In genomic region chr21:18954415-18954972, GRCh38 we compare ENCODE assay signal across 34 cellular contexts.
DNase-seq lines count a peak whose midpoint lies in the region; ATAC-seq, FAIRE-seq and TF ChIP-seq lines count a peak whose summit lies in the region.
"Had no signal": no experiment of that assay in that cellular context is flagged by ENCODE, and none has a peak within 500 bp of the region (broad histone marks: within the 10 kb centered on the region; RNA-seq: fewer than 3 reads in every experiment).

No MANE protein-coding gene starts in this region.

- H3K27ac ChIP-seq in body of pancreas (peak overlapping the region in 1 of 4 donors; percentile 8), neural cell (ENCODE audit: low read length) (peak overlapping the region; percentile 80)
- H3K27ac ChIP-seq: parathyroid adenoma, sigmoid colon had no signal

- no peak overlapping the region for H3K4me3 ChIP-seq in body of pancreas
- H3K4me3 ChIP-seq in neural cell (ENCODE audit: low read length) = peak overlapping the region; percentile 1
- H3K4me3 ChIP-seq: HAP-1, sigmoid colon had no signal

- no peaks in the 10 kb centered on the region for H3K27me3 ChIP-seq in body of pancreas
- H3K27me3 ChIP-seq in neural cell (ENCODE audit: insufficient read depth, low read depth, low read length) = no peaks in the 10 kb centered on the region
- H3K27me3 ChIP-seq: sigmoid colon had no signal

- H3K36me3 ChIP-seq in body of pancreas (replicated peaks in 1 of 2; ENCODE audit: insufficient read depth in 1 of 2, low read depth in 2 of 2) (no peaks in the 10 kb centered on the region), neural cell (ENCODE audit: insufficient read depth, low read length) (no peaks in the 10 kb centered on the region)
- H3K36me3 ChIP-seq: HAP-1, sigmoid colon had no signal

- no peak for TF ChIP-seq CTCF in body of pancreas (IDR thresholded peaks at IDR 0.05)
- peak; percentile 44 for TF ChIP-seq CTCF in neural cell (IDR thresholded peaks at IDR 0.05; ENCODE audit: poor library complexity, severe bottlenecking)
- TF ChIP-seq CTCF in WTC11 (IDR thresholded peaks at IDR 0.05) = no peak

- peaks cover 7% of the 10 kb centered on the region for H3K4me1 ChIP-seq in body of pancreas
- H3K4me1 ChIP-seq: HAP-1, parathyroid adenoma, sigmoid colon had no signal

- H2AFZ ChIP-seq in neural cell (ENCODE audit: low read depth, low read length) = no peak overlapping the region
- H2AFZ ChIP-seq: parathyroid adenoma had no signal

- intact Hi-C loops in body of pancreas (cut with DNase I) (no loop called here), sciatic nerve (cut with DNase I) (no loop called here)

- H3K9me3 Mint-ChIP-seq in WTC11 = no peaks in the 10 kb centered on the region
- H3K9me3 Mint-ChIP-seq: stimulated activated naive B cell treated with anti-CD40 and anti-IgM and Interleukin-4, amounts not matched to agents 10 μg/mL and 1 μg/mL and 100 μg/mL, for 72 hours had no signal

- peaks cover 3% of the 10 kb centered on the region; the same call in 1 of the 2 replicates for H3K4me1 Mint-ChIP-seq in WTC11
- H3K4me1 Mint-ChIP-seq: activated B cell treated with CpG ODN at 0.5 μM for 24 hours, natural killer cell had no signal

- peaks cover 10% of the 10 kb centered on the region for H3F3A ChIP-seq in neural cell (ENCODE audit: insufficient read depth, low read length, poor library complexity, severe bottlenecking)

- CTCF ChIA-PET in WTC11 (lab: Charles Lee) = interaction anchor here (0.6 kb wide), 1 partner anchor 153 kb away, joined by 3 read pairs; no protein-coding TSS in a partner anchor

- peak; percentile 58 for TF ChIP-seq RAD21 in neural cell (conservative IDR thresholded peaks at IDR 0.05)

- no peaks in the 10 kb centered on the region for H4K20me1 ChIP-seq in neural cell (ENCODE audit: insufficient read depth)

- TF ChIP-seq EP300 in neural cell (conservative IDR thresholded peaks at IDR 0.05; ENCODE audit: poor library complexity, severe bottlenecking) = peak; percentile 94

- H3K9me2 ChIP-seq in neural cell (ENCODE audit: insufficient read depth, low read length) = no peaks in the 10 kb centered on the region

- H3K79me2 ChIP-seq in neural cell (replicated peaks; ENCODE audit: insufficient read depth, low read length) = no peaks in the 10 kb centered on the region
- H3K79me2 ChIP-seq: parathyroid adenoma had no signal

- ATAC-seq in body of pancreas (peak; percentile 21), HG03460 (IDR thresholded peaks at IDR 0.05; ENCODE audit: unreplicated experiment) (no peak), sciatic nerve (no peak), WTC11 (no peak)
- ATAC-seq: activated T-cell treated with anti-CD3 and anti-CD28 coated beads, Interleukin-2, amount 50 U/mL, for 72 hours; left ventricle myocardium superior; natural killer cell; PC-3; Right ventricle myocardium inferior; stimulated activated naive B cell treated with anti-CD40 and anti-IgM and Interleukin-4, amounts not matched to agents 10 μg/mL and 1 μg/mL and 100 μg/mL, for 72 hours had no signal

- no peak overlapping the region for H3K4me2 ChIP-seq in neural cell (ENCODE audit: low read length)

- FAIRE-seq in G401.6 (lab: Jason Lieb, UNC) = peak; percentile 99
- FAIRE-seq: GM18507, HTR-8/SVneo had no signal

- 40 to 46% methylated on average over 3 of the region's 3 CpGs for WGBS in body of pancreas, 2 donors

- no peaks in the 10 kb centered on the region for H3K9me3 ChIP-seq in body of pancreas
- H3K9me3 ChIP-seq in neural cell (ENCODE audit: low read length) = no peaks in the 10 kb centered on the region
- H3K9me3 ChIP-seq: HAP-1, sigmoid colon had no signal

- H3K27ac Mint-ChIP-seq in WTC11 = no peak overlapping the region
- H3K27ac Mint-ChIP-seq: activated B cell treated with CpG ODN at 0.5 μM for 24 hours; activated T-cell treated with anti-CD3 and anti-CD28 coated beads, Interleukin-2, amount 50 U/mL, for 72 hours; natural killer cell; stimulated activated naive B cell treated with anti-CD40 and anti-IgM and Interleukin-4, amounts not matched to agents 10 μg/mL and 1 μg/mL and 100 μg/mL, for 72 hours had no signal

- peak overlapping the region; percentile 22 for H3K9ac ChIP-seq in neural cell (ENCODE audit: low read length)
- H3K9ac ChIP-seq: parathyroid adenoma had no signal

- no peak overlapping the region for H3K4me3 Mint-ChIP-seq in WTC11
- H3K4me3 Mint-ChIP-seq: activated B cell treated with CpG ODN at 0.5 μM for 24 hours; activated T-cell treated with anti-CD3 and anti-CD28 coated beads, Interleukin-2, amount 50 U/mL, for 72 hours; natural killer cell; stimulated activated naive B cell treated with anti-CD40 and anti-IgM and Interleukin-4, amounts not matched to agents 10 μg/mL and 1 μg/mL and 100 μg/mL, for 72 hours had no signal

- no peaks in the 10 kb centered on the region; the same call in 1 of the 2 replicates for H3K27me3 Mint-ChIP-seq in WTC11 (ENCODE audit: low read depth)
- H3K27me3 Mint-ChIP-seq: activated B cell treated with CpG ODN at 0.5 μM for 24 hours had no signal

- no peak for TF ChIP-seq POLR2A in body of pancreas (IDR thresholded peaks at IDR 0.05)

- peak; percentile 47 for DNase-seq in NCI-H1436 (lab: John Stamatoyannopoulos, UW)
- no peak for DNase-seq in body of pancreas
- DNase-seq in sciatic nerve (ENCODE audit: low spot score) = no peak
- no peak for DNase-seq in COLO668 (lab: John Stamatoyannopoulos, UW; ENCODE audit: unreplicated experiment)
- no peak for DNase-seq in WTC11 (ENCODE audit: low spot score)
- DNase-seq: activated B cell treated with CpG ODN at 0.5 μM for 24 hours; activated CD4-positive, alpha-beta T cell treated with anti-CD3 and anti-CD28 coated beads, Interleukin-2, amount 50 U/mL, for 1 hour; activated naive CD4-positive, alpha-beta T cell; activated T-cell treated with anti-CD3 and anti-CD28 coated beads, Interleukin-2, amount 50 U/mL, for 72 hours; C1 segment of cervical spinal cord; Calu3; cerebellar nuclear complex; DMS79 treated with DMSO at 0.1 percent for 48 hours; KG1; left ventricle myocardium superior; midbrain; MM.1S; natural killer cell; NCI-H146; NCI-H2171 treated with DMSO at 0.1 percent for 48 hours; NCI-H526; PC-3; sigmoid colon; stimulated activated CD4-positive, alpha-beta T cell treated with anti-CD3 and anti-CD28 coated beads, Interleukin-4, amount 100 ng/mL, for 4 hours; stimulated activated naive B cell treated with anti-CD40 and anti-IgM and Interleukin-4, amounts not matched to agents 10 μg/mL and 1 μg/mL and 100 μg/mL, for 72 hours; T1000 had no signal

- POLR2A ChIA-PET in WTC11 (lab: Charles Lee) = no interaction called here

- no peaks in the 10 kb centered on the region for H3K36me3 Mint-ChIP-seq in WTC11
- H3K36me3 Mint-ChIP-seq: natural killer cell; stimulated activated naive B cell treated with anti-CD40 and anti-IgM and Interleukin-4, amounts not matched to agents 10 μg/mL and 1 μg/mL and 100 μg/mL, for 72 hours had no signal

TF ChIP-seq in neural cell, 6 proteins besides CTCF, POLR2A, EP300 and RAD21 (continues in another document):
- TF ChIP-seq TAF1 (IDR thresholded peaks at IDR 0.05; ENCODE audit: low read depth) (no peak), REST (IDR thresholded peaks at IDR 0.05; ENCODE audit: borderline replicate concordance) (peak; percentile 88)

TF ChIP-seq in WTC11, 78 proteins besides CTCF, POLR2A, EP300 and RAD21:
- no peak for TF ChIP-seq HMGA2 (CRISPR knock-in tag; IDR thresholded peaks at IDR 0.05)
- TF ChIP-seq ZNF219 (CRISPR knock-in tag; IDR thresholded peaks at IDR 0.05; ENCODE audit: borderline replicate concordance) = no peak
TF ChIP-seq in WTC11: peak in this region for 0.
